ENCODE assay signal across 31 cellular contexts in genomic region chr6:3411967-3412778, GRCh38.
"Had no signal": no experiment of that assay in that cellular context is flagged by ENCODE, and none has a peak within 500 bp of the region (broad histone marks: within the 10 kb centered on the region; RNA-seq: fewer than 3 reads in every experiment).

No MANE protein-coding gene starts in this region.

- H3K27me3 ChIP-seq: ascending aorta had no signal

- H3K36me3 ChIP-seq: ascending aorta had no signal

- H3K27me3 Mint-ChIP-seq: activated CD4-positive, alpha-beta memory T cell treated with anti-CD3 and anti-CD28 coated beads for 36 hours; activated naive CD4-positive, alpha-beta T cell treated with anti-CD3 and anti-CD28 coated beads, Interleukin-2, amount 50 U/mL, for 24 hours; activated naive CD8-positive, alpha-beta T cell treated with anti-CD3 and anti-CD28 coated beads, Interleukin-2, amount 50 U/mL, for 24 hours; brain; T-cell had no signal

- H3K9me3 Mint-ChIP-seq: activated CD4-positive, alpha-beta memory T cell treated with anti-CD3 and anti-CD28 coated beads for 36 hours; activated naive CD4-positive, alpha-beta T cell treated with anti-CD3 and anti-CD28 coated beads, Interleukin-2, amount 50 U/mL, for 24 hours; activated naive CD8-positive, alpha-beta T cell treated with anti-CD3 and anti-CD28 coated beads for 36 hours; activated naive CD8-positive, alpha-beta T cell treated with anti-CD3 and anti-CD28 coated beads, Interleukin-2, amount 50 U/mL, for 24 hours; activated T-helper 1 cell treated with anti-CD3 and anti-CD28 coated beads, Interleukin-12 subunit alpha, Interleukin-12 subunit beta, Interleukin-2, Interleukin-4 antibody, amounts not matched to agents 30 ng/mL and 10 ng/mL and 1 ng/mL, durations not matched to agents 14 hours and 24 hours and 36 hours; activated T-helper 2 cell treated with anti-CD3 and anti-CD28 coated beads, Interferon-gamma antibody, Interleukin-2, Interleukin-4, amounts not matched to agents 10 μg/mL and 5 μg/mL and 100 μg/mL, durations not matched to agents 14 hours and 24 hours and 36 hours; central memory CD8-positive, alpha-beta T cell; effector memory CD8-positive, alpha-beta T cell; T-cell; T-helper 1 cell treated with Interleukin-12 subunit alpha and Interleukin-12 subunit beta and Interleukin-4 antibody, amounts not matched to agents 30 μg/mL and 1 μg/mL, for 36 hours; T-helper 2 cell treated with Interferon-gamma antibody and Interleukin-4, amounts not matched to agents 5 μg/mL and 100 μg/mL, for 36 hours had no signal

- H3K4me3 Mint-ChIP-seq: activated B cell treated with CpG ODN at 0.5 μM for 24 hours; activated CD4-positive, alpha-beta memory T cell treated with anti-CD3 and anti-CD28 coated beads for 36 hours; activated CD8-positive, alpha-beta memory T cell treated with anti-CD3 and anti-CD28 coated beads, Interleukin-2, amount 10 ng/mL, durations not matched to agents 7 days and 5 days; activated CD8-positive, alpha-beta T cell treated with anti-CD3 and anti-CD28 coated beads, Interleukin-2, amount 10 ng/mL, durations not matched to agents 7 days and 5 days; activated naive CD4-positive, alpha-beta T cell treated with anti-CD3 and anti-CD28 coated beads for 36 hours; activated naive CD4-positive, alpha-beta T cell treated with anti-CD3 and anti-CD28 coated beads, Interleukin-2, amount 50 U/mL, for 24 hours; activated naive CD8-positive, alpha-beta T cell treated with anti-CD3 and anti-CD28 coated beads for 36 hours; activated naive CD8-positive, alpha-beta T cell treated with anti-CD3 and anti-CD28 coated beads, Interleukin-2, amount 50 U/mL, for 24 hours; activated T-helper 1 cell treated with anti-CD3 and anti-CD28 coated beads, Interleukin-12 subunit alpha, Interleukin-12 subunit beta, Interleukin-2, Interleukin-4 antibody, amounts not matched to agents 30 ng/mL and 10 ng/mL and 1 ng/mL, durations not matched to agents 14 hours and 24 hours and 36 hours; brain; central memory CD8-positive, alpha-beta T cell; effector memory CD8-positive, alpha-beta T cell; T-cell; T-helper 1 cell treated with Interleukin-12 subunit alpha and Interleukin-12 subunit beta and Interleukin-4 antibody, amounts not matched to agents 30 μg/mL and 1 μg/mL, for 36 hours; T-helper 2 cell treated with Interferon-gamma antibody and Interleukin-4, amounts not matched to agents 5 μg/mL and 100 μg/mL, for 36 hours had no signal

- H3K27ac ChIP-seq: ascending aorta, WERI-Rb-1 had no signal

- DNase-seq: activated B cell treated with CpG ODN at 0.5 μM for 24 hours; activated CD4-positive, alpha-beta memory T cell treated with anti-CD3 and anti-CD28 coated beads for 36 hours; activated CD4-positive, alpha-beta T cell treated with anti-CD3 and anti-CD28 coated beads for 48 hours; activated CD4-positive, alpha-beta T cell treated with anti-CD3 and anti-CD28 coated beads, Interleukin-2, amount 50 U/mL, for 1 hour; activated CD8-positive, alpha-beta memory T cell treated with anti-CD3 and anti-CD28 coated beads, Interleukin-2, amount 10 ng/mL, durations not matched to agents 7 days and 5 days; activated CD8-positive, alpha-beta memory T cell treated with anti-CD3 and anti-CD28 coated beads, Interleukin-2, amount 50 U/mL, for 4 hours; activated CD8-positive, alpha-beta T cell treated with anti-CD3 and anti-CD28 coated beads, Interleukin-2, amount 10 ng/mL, durations not matched to agents 7 days and 5 days; activated effector memory CD4-positive, alpha-beta T cell treated with anti-CD3 and anti-CD28 coated beads, Interleukin-2, amount 50 U/mL, for 16 hours; activated naive CD4-positive, alpha-beta T cell treated with anti-CD3 and anti-CD28 coated beads for 36 hours; activated naive CD8-positive, alpha-beta T cell treated with anti-CD3 and anti-CD28 coated beads for 36 hours; activated naive CD8-positive, alpha-beta T cell treated with anti-CD3 and anti-CD28 coated beads, Interleukin-2, amount 50 U/mL, for 24 hours; activated T-cell treated with anti-CD3 and anti-CD28 coated beads, Interleukin-2, amount 50 U/mL, for 1 hour; activated T-cell treated with anti-CD3 and anti-CD28 coated beads, Interleukin-2, amount 50 U/mL, for 48 hours; cortex of kidney; dermis blood vessel endothelial cell; effector CD4-positive, alpha-beta T cell; effector memory CD8-positive, alpha-beta T cell; foreskin fibroblast; T-cell; T1000; WERI-Rb-1 had no signal

- ATAC-seq: activated CD4-positive, CD25-positive, alpha-beta regulatory T cell treated with anti-CD3 and anti-CD28 coated beads, Interleukin-2, amount 50 U/mL, for 24 hours; activated CD8-positive, alpha-beta memory T cell treated with anti-CD3 and anti-CD28 coated beads, Interleukin-2, amount 10 ng/mL, durations not matched to agents 7 days and 5 days; activated CD8-positive, alpha-beta T cell treated with anti-CD3 and anti-CD28 coated beads, Interleukin-2, amount 10 ng/mL, durations not matched to agents 7 days and 5 days; activated naive CD8-positive, alpha-beta T cell treated with anti-CD3 and anti-CD28 coated beads, Interleukin-2, amount 50 U/mL, for 24 hours; effector memory CD8-positive, alpha-beta T cell; esophagus mucosa; T-cell had no signal

- H3K27ac Mint-ChIP-seq: activated B cell treated with CpG ODN at 0.5 μM for 24 hours; activated CD4-positive, alpha-beta memory T cell treated with anti-CD3 and anti-CD28 coated beads for 36 hours; activated CD8-positive, alpha-beta memory T cell treated with anti-CD3 and anti-CD28 coated beads, Interleukin-2, amount 10 ng/mL, durations not matched to agents 7 days and 5 days; activated CD8-positive, alpha-beta T cell treated with anti-CD3 and anti-CD28 coated beads, Interleukin-2, amount 10 ng/mL, durations not matched to agents 7 days and 5 days; activated naive CD4-positive, alpha-beta T cell treated with anti-CD3 and anti-CD28 coated beads for 36 hours; activated naive CD4-positive, alpha-beta T cell treated with anti-CD3 and anti-CD28 coated beads, Interleukin-2, amount 50 U/mL, for 24 hours; activated naive CD8-positive, alpha-beta T cell treated with anti-CD3 and anti-CD28 coated beads for 36 hours; activated naive CD8-positive, alpha-beta T cell treated with anti-CD3 and anti-CD28 coated beads, Interleukin-2, amount 50 U/mL, for 24 hours; activated T-helper 1 cell treated with anti-CD3 and anti-CD28 coated beads, Interleukin-12 subunit alpha, Interleukin-12 subunit beta, Interleukin-2, Interleukin-4 antibody, amounts not matched to agents 30 ng/mL and 10 ng/mL and 1 ng/mL, durations not matched to agents 14 hours and 24 hours and 36 hours; activated T-helper 2 cell treated with anti-CD3 and anti-CD28 coated beads, Interferon-gamma antibody, Interleukin-2, Interleukin-4, amounts not matched to agents 10 μg/mL and 5 μg/mL and 100 μg/mL, durations not matched to agents 14 hours and 24 hours and 36 hours; effector memory CD8-positive, alpha-beta T cell; T-cell; T-helper 1 cell treated with Interleukin-12 subunit alpha and Interleukin-12 subunit beta and Interleukin-4 antibody, amounts not matched to agents 30 μg/mL and 1 μg/mL, for 36 hours; T-helper 2 cell treated with Interferon-gamma antibody and Interleukin-4, amounts not matched to agents 5 μg/mL and 100 μg/mL, for 36 hours had no signal

- H3K9me3 ChIP-seq: ascending aorta had no signal

- H3K4me3 ChIP-seq: ascending aorta had no signal

- H3K36me3 Mint-ChIP-seq: activated CD4-positive, alpha-beta memory T cell treated with anti-CD3 and anti-CD28 coated beads for 36 hours; activated CD8-positive, alpha-beta memory T cell treated with anti-CD3 and anti-CD28 coated beads, Interleukin-2, amount 10 ng/mL, durations not matched to agents 7 days and 5 days; activated naive CD8-positive, alpha-beta T cell treated with anti-CD3 and anti-CD28 coated beads for 36 hours had no signal
